ENCODE assay signal across 8 cellular contexts in genomic region chr20:51480507-51481270, GRCh38.
DNase-seq lines count a peak whose midpoint lies in the region; ATAC-seq, FAIRE-seq and TF ChIP-seq lines count a peak whose summit lies in the region.

No MANE protein-coding gene starts in this region.

- H3K4me2 ChIP-seq in neural progenitor cell = no peak overlapping the region

- H3K36me3 ChIP-seq in neural progenitor cell = no peaks in the 10 kb centered on the region

- peaks cover 3% of the 10 kb centered on the region for H3K27me3 Mint-ChIP-seq in neural progenitor cell (ENCODE audit: insufficient read depth, low read depth)

- no peak overlapping the region for H3K4me3 ChIP-seq in neural progenitor cell

- H3K27me3 ChIP-seq in neural progenitor cell = no peaks in the 10 kb centered on the region

- no peaks in the 10 kb centered on the region for H3K9me3 ChIP-seq in neural progenitor cell (ENCODE audit: low read depth)

- DNase-seq in activated CD4-positive, alpha-beta T cell treated with anti-CD3 and anti-CD28 coated beads, Interleukin-2, amount 50 U/mL, for 1 hour = peak; percentile 41
- peak; percentile 86 for DNase-seq in stimulated activated CD4-positive, alpha-beta T cell treated with anti-CD3 and anti-CD28 coated beads, Interleukin-15, amount 100 ng/mL, for 24 hours
- DNase-seq in neural progenitor cell (ENCODE audit: low spot score) (no peak), DMS 273 treated with DMSO at 0.1 percent for 48 hours (lab: John Stamatoyannopoulos, UW) (no peak), GM12891 (ENCODE audit: insufficient read length, low spot score) (no peak), NCI-H1417 treated with DMSO at 0.1 percent for 48 hours (lab: John Stamatoyannopoulos, UW) (no peak)

- H4K20me1 ChIP-seq in neural progenitor cell (ENCODE audit: low read depth) = no peaks in the 10 kb centered on the region

- no peaks in the 10 kb centered on the region for H3K79me2 ChIP-seq in neural progenitor cell (ENCODE audit: low read depth)

- FAIRE-seq in GM12891 (lab: Jason Lieb, UNC) = no peak

- H3K36me3 Mint-ChIP-seq in neural progenitor cell = no peaks in the 10 kb centered on the region

- H2AFZ ChIP-seq in neural progenitor cell (replicated peaks) = no peak overlapping the region

- no peak for TF ChIP-seq CTCF in neural progenitor cell (IDR thresholded peaks at IDR 0.05)

- no peak overlapping the region for H3K9ac ChIP-seq in neural progenitor cell

- H3K4me3 Mint-ChIP-seq in neural progenitor cell = no peak overlapping the region

- H3K4me1 Mint-ChIP-seq in neural progenitor cell = peaks cover 4% of the 10 kb centered on the region

- no peak overlapping the region for H3K27ac Mint-ChIP-seq in neural progenitor cell

- no peak for TF ChIP-seq POLR2A in GM12891 (IDR thresholded peaks at IDR 0.05; ENCODE audit: low read depth, low read length)

- H3K4me1 ChIP-seq in neural progenitor cell = no peaks in the 10 kb centered on the region

- H3K9me3 Mint-ChIP-seq in neural progenitor cell = peaks cover 14% of the 10 kb centered on the region

- H3K27ac ChIP-seq in neural progenitor cell = no peak overlapping the region

- peak; percentile 92 for ATAC-seq in GM18870 (IDR thresholded peaks at IDR 0.05; ENCODE audit: unreplicated experiment)
- ATAC-seq in HG02870 (IDR thresholded peaks at IDR 0.05; ENCODE audit: unreplicated experiment) = peak; percentile 83

- H3F3A ChIP-seq in neural progenitor cell (ENCODE audit: low read depth) = no peaks in the 10 kb centered on the region

TF ChIP-seq in GM12891, 5 proteins besides CTCF, POLR2A, EP300 and RAD21:
- TF ChIP-seq TAF1 (IDR thresholded peaks at IDR 0.05; ENCODE audit: low read depth, low read length) = no peak
- TF ChIP-seq SPI1 (IDR thresholded peaks at IDR 0.05; ENCODE audit: low read depth, low read length) = no peak
- no peak for TF ChIP-seq PAX5 (IDR thresholded peaks at IDR 0.05; ENCODE audit: insufficient read depth, low read length, severe bottlenecking)
- TF ChIP-seq POU2F2 (IDR thresholded peaks at IDR 0.05; ENCODE audit: low read depth, low read length) = no peak
- TF ChIP-seq POLR2AphosphoS5 (IDR thresholded peaks at IDR 0.05; ENCODE audit: low read depth, low read length) = no peak

Comparison
In these comparisons a context has a peak if more than half of its experiments do, and no peak if none do; other contexts are left out.
1. DNase-seq: peak in activated CD4-positive, alpha-beta T cell treated with anti-CD3 and anti-CD28 coated beads, Interleukin-2, amount 50 U/mL, for 1 hour (single experiment) and stimulated activated CD4-positive, alpha-beta T cell treated with anti-CD3 and anti-CD28 coated beads, Interleukin-15, amount 100 ng/mL, for 24 hours (single experiment); none in neural progenitor cell (single experiment), DMS 273 treated with DMSO at 0.1 percent for 48 hours (single experiment), GM12891 (single experiment) and NCI-H1417 treated with DMSO at 0.1 percent for 48 hours (single experiment).